Comparison of ENCODE assay signal across 17 cellular contexts in genomic region chr4:69787879-69788278, GRCh38. TPM values are rescaled to one million over a fixed set of nuclear protein-coding genes. Genes with fewer than 3 reads are reported as not detected.
"Had no signal": no experiment of that assay in that cellular context is flagged by ENCODE, and none has a peak within 500 bp of the region (broad histone marks: within the 10 kb centered on the region; RNA-seq: fewer than 3 reads in every experiment).

No MANE protein-coding gene starts in this region.

- H3K36me3 ChIP-seq: heart left ventricle, left ventricle myocardium inferior, pancreas, WERI-Rb-1 had no signal

- H3K4me3 Mint-ChIP-seq: activated naive CD4-positive, alpha-beta T cell treated with anti-CD3 and anti-CD28 coated beads for 36 hours; neural crest cell; stimulated activated naive CD8-positive, alpha-beta T cell treated with anti-CD3 and anti-CD28 coated beads, Interleukin-15, amount 100 ng/mL, for 72 hours had no signal

- H3K27me3 ChIP-seq: body of pancreas, heart left ventricle, pancreas, testis had no signal

- H3K27me3 Mint-ChIP-seq: stimulated activated naive CD8-positive, alpha-beta T cell treated with anti-CD3 and anti-CD28 coated beads, Interleukin-15, amount 100 ng/mL, for 72 hours had no signal

- H3K27ac ChIP-seq: body of pancreas, heart left ventricle, left ventricle myocardium inferior, pancreas, testis, WERI-Rb-1 had no signal

- FAIRE-seq: pancreas had no signal

- DNase-seq: activated CD4-positive, alpha-beta T cell treated with anti-CD3 and anti-CD28 coated beads for 48 hours; activated naive CD4-positive, alpha-beta T cell treated with anti-CD3 and anti-CD28 coated beads for 36 hours; body of pancreas; cerebellar nuclear complex; dermis blood vessel endothelial cell; foreskin melanocyte; heart left ventricle; left ventricle myocardium inferior; mesenchymal stem cell; pancreas; stimulated activated CD4-positive, alpha-beta T cell treated with anti-CD3 and anti-CD28 coated beads, Interleukin-4, amount 100 ng/mL, for 4 hours; stimulated activated naive CD8-positive, alpha-beta T cell treated with anti-CD3 and anti-CD28 coated beads, Interleukin-15, amount 100 ng/mL, for 72 hours; T-helper 1 cell; testis; WERI-Rb-1 had no signal

- ATAC-seq: body of pancreas; esophagus mucosa; heart left ventricle; pancreas; stimulated activated naive CD8-positive, alpha-beta T cell treated with anti-CD3 and anti-CD28 coated beads, Interleukin-15, amount 100 ng/mL, for 72 hours had no signal

- H3K4me3 ChIP-seq: body of pancreas, heart left ventricle, left ventricle myocardium inferior, pancreas, testis had no signal

- H3K9me3 Mint-ChIP-seq: neural crest cell had no signal

- H3K27ac Mint-ChIP-seq: activated naive CD4-positive, alpha-beta T cell treated with anti-CD3 and anti-CD28 coated beads for 36 hours; stimulated activated naive CD8-positive, alpha-beta T cell treated with anti-CD3 and anti-CD28 coated beads, Interleukin-15, amount 100 ng/mL, for 72 hours had no signal

- H3K4me1 Mint-ChIP-seq: neural crest cell; stimulated activated naive CD8-positive, alpha-beta T cell treated with anti-CD3 and anti-CD28 coated beads, Interleukin-15, amount 100 ng/mL, for 72 hours had no signal

- H3K4me1 ChIP-seq: body of pancreas, heart left ventricle, left ventricle myocardium inferior, pancreas, testis had no signal

- H3K9me3 ChIP-seq: body of pancreas, heart left ventricle, pancreas, testis had no signal

RNA-seq across cellular contexts. Expression of gene SULT1B1, which starts 27.5 kb away (rescaled TPM):
- total RNA-seq: neural crest cell had no signal
